ENCODE assay signal across 1 cellular context in the genomic region with DNA sequence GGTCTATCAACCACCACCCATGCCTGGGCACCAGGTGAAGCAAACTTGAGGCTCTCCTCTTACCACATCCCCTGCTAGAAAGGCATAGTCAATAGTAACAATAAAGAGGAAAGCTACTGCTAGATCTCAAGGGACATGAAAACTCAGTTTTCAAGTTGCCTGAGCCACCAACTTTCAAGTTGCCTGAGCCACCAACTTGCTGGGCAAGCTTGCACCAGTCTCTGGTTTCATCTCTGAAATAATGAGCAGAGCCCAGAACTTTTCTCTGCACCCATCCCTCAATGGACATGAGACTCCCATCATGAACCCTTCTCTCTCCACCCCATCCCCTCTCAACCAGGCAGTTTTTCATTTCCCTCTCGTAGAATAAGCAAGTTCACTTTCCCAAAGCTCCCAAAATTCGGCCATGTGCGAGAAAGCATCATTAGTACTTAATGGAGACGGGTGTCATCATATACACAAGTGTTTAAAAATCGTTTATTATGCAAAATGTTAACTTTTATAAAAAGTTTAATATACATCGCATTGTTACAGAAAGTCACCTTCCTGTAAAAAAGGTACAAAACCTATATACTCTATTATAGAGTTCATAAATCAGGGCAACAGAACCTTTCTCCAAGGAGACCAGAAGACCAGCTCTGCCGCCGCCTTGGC.
TF ChIP-seq lines count a peak whose summit lies in the region.

No MANE protein-coding gene starts in this region.

TF ChIP-seq in H1, 55 proteins besides CTCF, POLR2A, EP300 and RAD21:
- no peak for TF ChIP-seq SP4 (IDR thresholded peaks at IDR 0.05; ENCODE audit: low read length)
